ENCODE assay signal across 8 cellular contexts in the genomic region with DNA sequence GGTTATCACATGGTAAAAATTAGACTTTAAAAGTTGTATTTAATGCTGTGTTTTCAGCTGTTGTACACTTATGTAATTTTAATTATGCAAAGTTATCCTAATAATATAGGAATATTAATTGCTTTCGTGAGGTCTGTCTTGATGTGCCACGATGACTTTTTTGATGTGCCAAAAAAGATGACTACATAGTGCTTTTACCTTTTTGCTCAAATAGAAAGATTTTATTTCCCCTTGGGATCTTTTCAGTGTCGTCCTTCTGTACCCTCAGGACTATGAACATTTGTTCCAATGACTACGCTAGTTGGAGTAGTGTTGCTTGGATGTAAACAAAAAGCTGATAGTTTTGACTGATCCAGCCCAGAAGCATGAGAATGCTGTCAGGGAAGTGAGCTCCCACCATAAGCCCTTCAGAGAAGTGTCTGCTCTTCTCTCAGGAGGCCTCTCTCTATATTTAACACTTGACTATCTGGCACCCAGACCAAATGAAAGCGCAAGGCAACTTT. TPM values are rescaled to one million over a fixed set of nuclear protein-coding genes. Genes with fewer than 3 reads are reported as not detected.
A peak's percentile ranks its signal among the peaks of the same experiment; 100 is the strongest.
DNase-seq lines count a peak whose midpoint lies in the region; ATAC-seq and TF ChIP-seq lines count a peak whose summit lies in the region.

No MANE protein-coding gene starts in this region.

- peak overlapping the region; percentile 81 for H3K4me2 ChIP-seq in Karpas-422 (ENCODE audit: low read depth, low read length, poor library complexity, severe bottlenecking)

- H3K9me3 Mint-ChIP-seq in chondrocyte (ENCODE audit: low read depth), result no peaks in the 10 kb centered on the region
- peaks cover 0 to 4% (median 0%) of the 10 kb centered on the region in 11 donors for H3K9me3 Mint-ChIP-seq in naive thymus-derived CD4-positive, alpha-beta T cell

- peaks cover 21% of the 10 kb centered on the region; the same call in 1 of the 2 replicates for H4K20me1 ChIP-seq in Karpas-422 (ENCODE audit: insufficient read depth, low read depth, low read length)

- H3K9me2 ChIP-seq in Karpas-422 (replicated peaks; ENCODE audit: insufficient read depth, low read length), result no peaks in the 10 kb centered on the region

- H3K4me1 Mint-ChIP-seq in chondrocyte (ENCODE audit: low read depth), result peaks cover 26% of the 10 kb centered on the region
- peaks cover 29 to 51% (median 44%) of the 10 kb centered on the region in 7 donors for H3K4me1 Mint-ChIP-seq in naive thymus-derived CD4-positive, alpha-beta T cell

- intact Hi-C loops in naive thymus-derived CD4-positive, alpha-beta T cell (cut with micrococcal nuclease), result loop anchor here (1.0 to 5.0 kb wide), 25 partner anchors 72 to 1666 kb away; partner anchors contain the start of genes RPF2 (in 2 of the 2), SCML4 (in 2 of the 2), AK9 (in 1 of the 2) and AMD1 (in 1 of the 2)

- H2AFZ ChIP-seq in Karpas-422 (ENCODE audit: low read length), result no peak overlapping the region

- no peak for DNase-seq in BJ (ENCODE audit: low read depth)
- DNase-seq in Karpas-422, result no peak
- DNase-seq in chondrocyte (ENCODE audit: low spot score), result no peak
- DNase-seq in naive thymus-derived CD4-positive, alpha-beta T cell, result peak in 1 of 9 donors; percentile 2
- no peak for DNase-seq in LoVo (ENCODE audit: low spot score)
- no peak for DNase-seq in HCEC 1CT
- no peak for DNase-seq in stimulated activated CD4-positive, alpha-beta T cell treated with anti-CD3 and anti-CD28 coated beads, Interleukin-12 subunit alpha, Interleukin-12 subunit beta, amount 100 ng/mL, for 4 hours
- no peak for DNase-seq in putamen (ENCODE audit: low spot score)

- H3K4me3 ChIP-seq in BJ (ENCODE audit: low read depth, low read length) (peak overlapping the region; percentile 99), Karpas-422 (ENCODE audit: low read length) (peak overlapping the region; percentile 85)
- peak overlapping the region; percentile 89 for H3K4me3 ChIP-seq in naive thymus-derived CD4-positive, alpha-beta T cell (ENCODE audit: low read length)

- H3K27ac Mint-ChIP-seq in chondrocyte (ENCODE audit: unreplicated experiment), result peak overlapping the region; percentile 100
- peak overlapping the region; percentile 92 to 100 (median 99) for H3K27ac Mint-ChIP-seq in naive thymus-derived CD4-positive, alpha-beta T cell

- peak overlapping the region; percentile 95 for H3K9ac ChIP-seq in Karpas-422 (ENCODE audit: low read length)

- CTCF ChIA-PET in BJ (lab: Yijun Ruan, JAX), result interaction anchor here (0.6 to 5.4 kb wide), 19 partner anchors 10 to 756 kb away, joined by 3 to 84 read pairs (median 3); no protein-coding TSS in a partner anchor
- CTCF ChIA-PET in naive thymus-derived CD4-positive, alpha-beta T cell (lab: Charles Lee), result interaction anchor here (0.6 to 6.0 kb wide), 20 partner anchors 9 to 817 kb away, joined by 3 to 94 read pairs (median 4); partner anchors contain the start of genes CDC40, PPIL6, SMPD2 and ZBTB24

- POLR2A ChIA-PET in BJ (lab: Charles Lee), result no interaction called here
- POLR2A ChIA-PET in naive thymus-derived CD4-positive, alpha-beta T cell (lab: Charles Lee), result interaction anchor here (0.6 to 4.4 kb wide), 26 partner anchors 10 to 1491 kb away, joined by 3 to 47 read pairs (median 6); partner anchors contain the start of genes AK9, AMD1, CEP57L1 and FIG4

- H3K27me3 ChIP-seq in BJ (ENCODE audit: control insufficient read depth, insufficient read depth, low read length), result no peaks in the 10 kb centered on the region; the same call in 1 of the 2 replicates
- no peaks in the 10 kb centered on the region; the same call in 1 of the 2 replicates for H3K27me3 ChIP-seq in Karpas-422 (ENCODE audit: low read length)
- no peaks in the 10 kb centered on the region for H3K27me3 ChIP-seq in naive thymus-derived CD4-positive, alpha-beta T cell (ENCODE audit: control insufficient read depth in 2 of 2, insufficient read depth in 2 of 2, low read length in 2 of 2)

- H3K4me3 Mint-ChIP-seq in chondrocyte (ENCODE audit: unreplicated experiment), result peak overlapping the region; percentile 93
- H3K4me3 Mint-ChIP-seq in naive thymus-derived CD4-positive, alpha-beta T cell, result peak overlapping the region; percentile 88 to 99 (median 98)

- TF ChIP-seq CTCF in BJ (IDR thresholded peaks at IDR 0.05; ENCODE audit: insufficient read depth, low read depth, low read length) (no peak), chondrocyte (IDR thresholded peaks at IDR 0.05) (peak; percentile 41)

- peaks cover 1% of the 10 kb centered on the region for H3K36me3 Mint-ChIP-seq in chondrocyte (ENCODE audit: low read depth)
- peaks cover 0 to 20% (median 5%) of the 10 kb centered on the region in 5 donors for H3K36me3 Mint-ChIP-seq in naive thymus-derived CD4-positive, alpha-beta T cell

- H3K9me3 ChIP-seq in Karpas-422 (ENCODE audit: low read length), result no peaks in the 10 kb centered on the region
- H3K9me3 ChIP-seq in naive thymus-derived CD4-positive, alpha-beta T cell (ENCODE audit: control insufficient read depth in 2 of 3, low read length in 3 of 3), result no peaks in the 10 kb centered on the region

- H3K27me3 Mint-ChIP-seq in chondrocyte (ENCODE audit: low read depth), result peaks cover 2% of the 10 kb centered on the region
- H3K27me3 Mint-ChIP-seq in naive thymus-derived CD4-positive, alpha-beta T cell, result peaks cover 0 to 12% (median 0%) of the 10 kb centered on the region in 5 donors

- H3K27ac ChIP-seq in Karpas-422 (ENCODE audit: low read length), result no peak overlapping the region
- peak overlapping the region; percentile 95 for H3K27ac ChIP-seq in naive thymus-derived CD4-positive, alpha-beta T cell (ENCODE audit: low read depth, low read length)

- ATAC-seq in naive thymus-derived CD4-positive, alpha-beta T cell, result no peak

- H3K36me3 ChIP-seq in BJ (ENCODE audit: control insufficient read depth, insufficient read depth, low read length) (no peaks in the 10 kb centered on the region), Karpas-422 (ENCODE audit: insufficient read depth, low read length) (peaks cover 5% of the 10 kb centered on the region; the same call in 1 of the 2 replicates)
- no peaks in the 10 kb centered on the region for H3K36me3 ChIP-seq in naive thymus-derived CD4-positive, alpha-beta T cell (ENCODE audit: control insufficient read depth in 2 of 3, insufficient read depth in 3 of 3, low read length in 3 of 3)

- peaks cover 37% of the 10 kb centered on the region for H3K79me2 ChIP-seq in Karpas-422 (ENCODE audit: low read length)

- H3K4me1 ChIP-seq in Karpas-422 (ENCODE audit: low read length), result peaks cover 23% of the 10 kb centered on the region
- H3K4me1 ChIP-seq in naive thymus-derived CD4-positive, alpha-beta T cell (ENCODE audit: control insufficient read depth in 2 of 2, insufficient read depth in 2 of 2, low read length in 2 of 2), result peaks cover 15 to 27% of the 10 kb centered on the region in 2 donors

RNA-seq across cellular contexts. Expression of gene CD164, which starts 1.2 kb away (rescaled TPM):
- polyA plus RNA-seq in BJ (2011; rRNA removed), result 298 and 418 TPM in 2 replicates
- 191 and 286 TPM in 2 replicates for polyA minus RNA-seq in BJ (2011; rRNA and poly(A)+ RNA removed)
- 83.0 and 175 TPM in 2 replicates for total RNA-seq in Karpas-422 (2014; rRNA removed; shearing (Covaris generic); ENCODE audit: low replicate concordance)
- 240 to 273 TPM (median 259 TPM) in 3 replicates for total RNA-seq in chondrocyte
- total RNA-seq in naive thymus-derived CD4-positive, alpha-beta T cell, result 100 to 1,000 TPM; 149 to 275 (median 206) TPM
- polyA plus RNA-seq in naive thymus-derived CD4-positive, alpha-beta T cell, result 100 to 1,000 TPM; 164 to 252 TPM

RNA-seq across cellular contexts. Expression of gene PPIL6, which starts 56.9 kb away (rescaled TPM):
- 0.48 and 1.2 TPM in 2 replicates for polyA plus RNA-seq in BJ (2011; rRNA removed)
- 0.67 and 1.4 TPM in 2 replicates for polyA minus RNA-seq in BJ (2011; rRNA and poly(A)+ RNA removed)
- 0.54 TPM in 1 of 2 replicates, not detected in the other for total RNA-seq in Karpas-422 (2014; rRNA removed; shearing (Covaris generic); ENCODE audit: low replicate concordance)
- total RNA-seq in chondrocyte, result 2.2 to 2.7 TPM (median 2.5 TPM) in 3 replicates
- total RNA-seq in naive thymus-derived CD4-positive, alpha-beta T cell, result 1 to 10 TPM in 1 of 5 experiments, under 1 TPM in 3, not detected in 1; 0.13 to 1.9 (median 0.40) TPM
- under 1 TPM; 0.44 to 0.71 TPM for polyA plus RNA-seq in naive thymus-derived CD4-positive, alpha-beta T cell

RNA-seq across cellular contexts. Expression of gene SMPD2, which starts 57.0 kb away (rescaled TPM):
- 7.7 and 9.8 TPM in 2 replicates for polyA plus RNA-seq in BJ (2011; rRNA removed)
- 9.4 and 15.5 TPM in 2 replicates for polyA minus RNA-seq in BJ (2011; rRNA and poly(A)+ RNA removed)
- 14.1 and 19.4 TPM in 2 replicates for total RNA-seq in Karpas-422 (2014; rRNA removed; shearing (Covaris generic); ENCODE audit: low replicate concordance)
- 5.3 to 7.4 TPM (median 5.6 TPM) in 3 replicates for total RNA-seq in chondrocyte
- total RNA-seq in naive thymus-derived CD4-positive, alpha-beta T cell, result 10 to 100 TPM; 16.9 to 33.7 (median 19.6) TPM
- 1 to 10 TPM; 5.7 to 9.5 TPM for polyA plus RNA-seq in naive thymus-derived CD4-positive, alpha-beta T cell
